ENCODE assay signal across 24 cellular contexts in genomic region chr3:42225486-42226363, GRCh38. TPM values are rescaled to one million over a fixed set of nuclear protein-coding genes. Genes with fewer than 3 reads are reported as not detected.
DNase-seq lines count a peak whose midpoint lies in the region; ATAC-seq and TF ChIP-seq lines count a peak whose summit lies in the region.
"Had no signal": no experiment of that assay in that cellular context is flagged by ENCODE, and none has a peak within 500 bp of the region (broad histone marks: within the 10 kb centered on the region; RNA-seq: fewer than 3 reads in every experiment).

No MANE protein-coding gene starts in this region.

- H3K4me3 ChIP-seq in IMR-90 (ENCODE audit: insufficient read depth, low read depth, low read length), result no peak overlapping the region
- no peak overlapping the region for H3K4me3 ChIP-seq in esophagus muscularis mucosa
- H3K4me3 ChIP-seq in sigmoid colon, result no peak overlapping the region
- H3K4me3 ChIP-seq in tibial artery, result no peak overlapping the region
- no peak overlapping the region for H3K4me3 ChIP-seq in MM.1S (ENCODE audit: low read length)
- H3K4me3 ChIP-seq: A549, GM12878 had no signal

- no peak overlapping the region for H2BK120ac ChIP-seq in IMR-90 (ENCODE audit: low read depth, low read length)

- in situ Hi-C loops in IMR-90 (cut with MboI; ENCODE audit: low sequenced_read_pairs), result loop anchor here (10.0 kb wide), 1 partner anchor 219 kb away; no protein-coding TSS in a partner anchor

- WGBS in IMR-90 (ENCODE audit: extremely low coverage in 2 of 2, insufficient read length in 1 of 2), 2 experiments, result no CpG with 5 or more reads among the region's 5 CpGs
- WGBS in esophagus muscularis mucosa, result 96% methylated on average over 5 of the region's 5 CpGs
- WGBS in sigmoid colon, 2 donors, result 75 to 93% methylated on average over 5 of the region's 5 CpGs

- no peak overlapping the region for H3K56ac ChIP-seq in IMR-90 (ENCODE audit: extremely low read depth, insufficient read depth, low read length)

- TF ChIP-seq RAD21 in IMR-90 (IDR thresholded peaks at IDR 0.05; ENCODE audit: low read length), result no peak

- TF ChIP-seq EP300 in esophagus muscularis mucosa (IDR thresholded peaks at IDR 0.05) (no peak), sigmoid colon (IDR thresholded peaks at IDR 0.05) (no peak)

- H2BK15ac ChIP-seq in IMR-90 (ENCODE audit: low read depth, low read length), result no peak overlapping the region

- H3K4me2 ChIP-seq in IMR-90 (ENCODE audit: low read depth, low read length) (no peak overlapping the region), MM.1S (ENCODE audit: low read depth, low read length) (no peak overlapping the region)
- H3K4me2 ChIP-seq: A549 had no signal

- no peak overlapping the region for H3K14ac ChIP-seq in IMR-90 (replicated peaks; ENCODE audit: low read depth, low read length)

- H3K4ac ChIP-seq in IMR-90 (ENCODE audit: low read depth, low read length), result no peak overlapping the region

- H2BK20ac ChIP-seq in IMR-90 (ENCODE audit: low read depth, low read length), result 0 out of 2 replicates have a peak overlapping the region, but pooled peaks have one; percentile 16

- H3K9ac ChIP-seq in IMR-90 (ENCODE audit: low read depth, low read length) (no peak overlapping the region), MM.1S (ENCODE audit: low read length) (no peak overlapping the region)

- H3K36me3 ChIP-seq in IMR-90 (ENCODE audit: control insufficient read depth, insufficient read depth, low read length) (peaks cover 12% of the 10 kb centered on the region), esophagus muscularis mucosa (peaks cover 22 to 37% (median 28%) of the 10 kb centered on the region in 4 donors), sigmoid colon (peaks cover 17 to 39% (median 20%) of the 10 kb centered on the region in 4 donors), tibial artery (peaks cover 13 to 40% (median 33%) of the 10 kb centered on the region in 3 donors), MM.1S (replicated peaks; ENCODE audit: insufficient read depth, low read length) (no peaks in the 10 kb centered on the region)

- H3K9me3 ChIP-seq in IMR-90 (ENCODE audit: control insufficient read depth, insufficient read depth, low read length), result no peaks in the 10 kb centered on the region
- no peaks in the 10 kb centered on the region for H3K9me3 ChIP-seq in esophagus muscularis mucosa
- H3K9me3 ChIP-seq in sigmoid colon, result no peaks in the 10 kb centered on the region
- no peaks in the 10 kb centered on the region for H3K9me3 ChIP-seq in tibial artery
- H3K9me3 ChIP-seq in MM.1S (replicated peaks; ENCODE audit: insufficient read depth, low read length), result no peaks in the 10 kb centered on the region
- H3K9me3 ChIP-seq: A549 had no signal

- no peaks in the 10 kb centered on the region for H3F3A ChIP-seq in MM.1S (ENCODE audit: insufficient read depth, low read length)

- H3K27me3 ChIP-seq in IMR-90 (ENCODE audit: control insufficient read depth, insufficient read depth, low read length) (peaks cover 3% of the 10 kb centered on the region; the same call in 1 of the 2 replicates), esophagus muscularis mucosa (peaks cover 0 to 5% (median 0%) of the 10 kb centered on the region in 4 donors), sigmoid colon (no peaks in the 10 kb centered on the region), tibial artery (no peaks in the 10 kb centered on the region), MM.1S (replicated peaks; ENCODE audit: insufficient read depth, low read length) (no peaks in the 10 kb centered on the region)

- no peak overlapping the region for H4K8ac ChIP-seq in IMR-90 (ENCODE audit: low read depth in 2 of 2, low read length in 2 of 2)

- CTCF ChIA-PET in IMR-90 (lab: Yijun Ruan, JAX), result interaction anchor here (0.7 kb wide), 1 partner anchor 532 kb away, joined by 7 read pairs; no protein-coding TSS in a partner anchor

- H4K5ac ChIP-seq in IMR-90 (ENCODE audit: low read depth, low read length), result no peak overlapping the region

- H3K18ac ChIP-seq in IMR-90 (ENCODE audit: low read depth, low read length), result no peak overlapping the region

- BruUV-seq in IMR-90 (replicated peaks; lab: Mats Ljungman, UMichigan), result no TSS peak

- intact Hi-C loops in IMR-90 (cut with micrococcal nuclease), result loop anchor here (5.0 kb wide), 1 partner anchor 108 kb away; no protein-coding TSS in a partner anchor
- intact Hi-C loops in esophagus muscularis mucosa (cut with DNase I), result no loop called here
- intact Hi-C loops in sigmoid colon (cut with DNase I), result loop anchor here (5.0 kb wide), 1 partner anchor 322 kb away; no protein-coding TSS in a partner anchor
- intact Hi-C loops in tibial artery (cut with DNase I; ENCODE audit: low total_unique reads), result no loop called here

- no peak for TF ChIP-seq CTCF in 22Rv1 (IDR thresholded peaks at IDR 0.05)
- no peak for TF ChIP-seq CTCF in IMR-90 (conservative IDR thresholded peaks at IDR 0.05; ENCODE audit: low read depth, low read length)
- TF ChIP-seq CTCF in esophagus muscularis mucosa (IDR thresholded peaks at IDR 0.05), result no peak
- TF ChIP-seq CTCF in sigmoid colon (IDR thresholded peaks at IDR 0.05), result no peak
- no peak for TF ChIP-seq CTCF in tibial artery (IDR thresholded peaks at IDR 0.05)
- no peak for TF ChIP-seq CTCF in MM.1S (IDR thresholded peaks at IDR 0.05; ENCODE audit: low read length)

- no peak overlapping the region for H2BK5ac ChIP-seq in IMR-90 (ENCODE audit: low read depth, low read length, poor library complexity, severe bottlenecking)

- H3K79me1 ChIP-seq in IMR-90 (ENCODE audit: low read depth in 1 of 2, low read length in 2 of 2), result no peaks in the 10 kb centered on the region

- POLR2A ChIA-PET in IMR-90 (lab: Charles Lee; ENCODE audit: unreplicated experiment), result no interaction called here

- H3K9me2 ChIP-seq in MM.1S (replicated peaks; ENCODE audit: insufficient read depth, low read length), result no peaks in the 10 kb centered on the region

- ATAC-seq in IMR-90 (ENCODE audit: low read depth) (no peak), HG02623 (IDR thresholded peaks at IDR 0.05; ENCODE audit: unreplicated experiment) (no peak)
- ATAC-seq: A549; CD8-positive, alpha-beta T cell; PC-3 had no signal

- no peak for DNase-seq in IMR-90
- no peak for DNase-seq in esophagus muscularis mucosa (ENCODE audit: extremely low spot score)
- DNase-seq in sigmoid colon, result no peak
- no peak for DNase-seq in NCI-H146 (lab: John Stamatoyannopoulos, UW)
- DNase-seq in tibial artery, result no peak
- DNase-seq in MM.1S, result no peak
- DNase-seq: Calu3; CD8-positive, alpha-beta T cell; DMS53; EL; H9; NCI-H1417 treated with DMSO at 0.1 percent for 48 hours; NCI-H1930; NCI-H226; NCI-H524; PC-3; RPMI8226; SIG-M5 had no signal

- H3K27ac ChIP-seq in 22Rv1 (peak overlapping the region; percentile 12; the same call in 1 of the 2 replicates), IMR-90 (ENCODE audit: insufficient read depth, low read length) (no peak overlapping the region), esophagus muscularis mucosa (replicated peaks in 1 of 4) (peak overlapping the region in 3 of 4 donors; percentile 0 to 64 (median 38)), sigmoid colon (peak overlapping the region in 3 of 4 donors; percentile 34 to 50 (median 46)), tibial artery (no peak overlapping the region), MM.1S (ENCODE audit: low read length) (no peak overlapping the region)
- H3K27ac ChIP-seq: A549 had no signal

- H4K20me1 ChIP-seq in IMR-90 (ENCODE audit: insufficient read depth, low read length) (no peaks in the 10 kb centered on the region), MM.1S (ENCODE audit: insufficient read depth, low read length) (no peaks in the 10 kb centered on the region)

- no peaks in the 10 kb centered on the region for H3K79me2 ChIP-seq in MM.1S (ENCODE audit: low read length)

- no peak overlapping the region for H4K91ac ChIP-seq in IMR-90 (ENCODE audit: insufficient read depth, low read depth, low read length)

- peaks cover 15% of the 10 kb centered on the region for H3K9me1 ChIP-seq in IMR-90 (ENCODE audit: insufficient read depth, low read length)

- no peak overlapping the region for H3K23ac ChIP-seq in IMR-90 (ENCODE audit: low read depth, low read length)

- H3K4me1 ChIP-seq in IMR-90 (ENCODE audit: control insufficient read depth, insufficient read depth, low read length), result peaks cover 8% of the 10 kb centered on the region
- peaks cover 6 to 28% (median 25%) of the 10 kb centered on the region in 4 donors for H3K4me1 ChIP-seq in esophagus muscularis mucosa
- peaks cover 0 to 23% (median 17%) of the 10 kb centered on the region in 4 donors for H3K4me1 ChIP-seq in sigmoid colon
- peaks cover 0 to 19% (median 10%) of the 10 kb centered on the region in 4 donors for H3K4me1 ChIP-seq in tibial artery
- H3K4me1 ChIP-seq in MM.1S (ENCODE audit: low read length), result no peaks in the 10 kb centered on the region

- dilution Hi-C loops in IMR-90 (cut with HindIII; ENCODE audit: low sequenced_read_pairs, unreplicated experiment), result no loop called here

- H2AK5ac ChIP-seq in IMR-90 (ENCODE audit: low read depth, low read length), result no peak overlapping the region

- no peak overlapping the region for H2AK9ac ChIP-seq in IMR-90 (replicated peaks; ENCODE audit: low read depth, low read length, poor library complexity)

- TF ChIP-seq POLR2A in IMR-90 (IDR thresholded peaks at IDR 0.05; ENCODE audit: low read depth, low read length), result no peak
- TF ChIP-seq POLR2A in esophagus muscularis mucosa (IDR thresholded peaks at IDR 0.05; ENCODE audit: low read depth), result no peak
- TF ChIP-seq POLR2A in sigmoid colon (IDR thresholded peaks at IDR 0.05), result no peak

- H2AFZ ChIP-seq in IMR-90 (replicated peaks; ENCODE audit: low read length, poor library complexity) (no peak overlapping the region), MM.1S (ENCODE audit: low read length) (no peak overlapping the region)

TF ChIP-seq in IMR-90, 13 proteins besides CTCF, POLR2A, EP300 and RAD21:
- TF ChIP-seq CHD1 (IDR thresholded peaks at IDR 0.05; ENCODE audit: low read depth, low read length), result no peak

RNA-seq across cellular contexts. Expression of gene CCK, which starts 40.3 kb away (rescaled TPM):
- not detected in 2 replicates for total RNA-seq in IMR-90 (2012; rRNA removed)
- polyA plus RNA-seq in IMR-90 (2012; rRNA removed), result 0.43 TPM in 2 replicates
- 1.3 and 1.5 TPM in 2 replicates for polyA plus RNA-seq in IMR-90 (2012; cell fraction: cytosol; rRNA removed)
- polyA plus RNA-seq in IMR-90 (2012; cell fraction: nucleus; rRNA removed; ENCODE audit: low replicate concordance), result 0.66 and 0.78 TPM in 2 replicates
- 10 to 100 TPM in 1 of 4 donors, 1 to 10 TPM in 3; 2.2 to 15.1 (median 4.6) TPM for total RNA-seq in esophagus muscularis mucosa
- total RNA-seq in sigmoid colon, result 10 to 100 TPM in 2 of 4 donors, 1 to 10 TPM in 2; 6.9 to 12.5 (median 8.8) TPM
- polyA plus RNA-seq in sigmoid colon, result under 1 TPM in 1 of 3 donors, not detected in 2; 0.20 TPM
- total RNA-seq: Calu3; CD8-positive, alpha-beta T cell; GM12878; M059J; PC-3 had no signal
- polyA plus RNA-seq: BJ, GM12878 had no signal

Comparison
In these comparisons a context has a peak if more than half of its experiments do, and no peak if none do; other contexts are left out.
1. H3K27ac ChIP-seq: peak in 22Rv1 (single experiment), esophagus muscularis mucosa (3 of 4) and sigmoid colon (3 of 4); none in IMR-90 (single experiment), tibial artery (0 of 2) and MM.1S (single experiment).
2. intact Hi-C loops: an anchor here in IMR-90 (5.0 kb wide) and sigmoid colon (5.0 kb wide); none called in esophagus muscularis mucosa and tibial artery.